In genomic region chr11:120442031-120442430, GRCh38 we compare ENCODE assay signal across 26 cellular contexts.
"Had no signal": no experiment of that assay in that cellular context is flagged by ENCODE, and none has a peak within 500 bp of the region (broad histone marks: within the 10 kb centered on the region; RNA-seq: fewer than 3 reads in every experiment).

No MANE protein-coding gene starts in this region.

- DNase-seq: colonic mucosa; cortex of kidney; effector CD8-positive, alpha-beta T cell; effector memory CD8-positive, alpha-beta T cell; endodermal cell; erythroblast; esophagus squamous epithelium; foreskin keratinocyte; heart left ventricle; hypothalamus; immature natural killer cell; islet precursor cell; kidney; kidney glomerular epithelial cell; left colon; left lung; lower lobe of right lung; mesenchymal stem cell; midbrain; naive thymus-derived CD4-positive, alpha-beta T cell had no signal

- ATAC-seq: effector memory CD8-positive, alpha-beta T cell; esophagus mucosa; foreskin keratinocyte; gastroesophageal sphincter; heart left ventricle; left colon; left lung; lower lobe of right lung; naive thymus-derived CD4-positive, alpha-beta T cell had no signal

- H3K4me1 ChIP-seq: colonic mucosa, esophagus squamous epithelium, foreskin keratinocyte, gastroesophageal sphincter, heart left ventricle, left lung, lower lobe of right lung had no signal

- H3K27me3 ChIP-seq: colonic mucosa, esophagus squamous epithelium, foreskin keratinocyte, gastroesophageal sphincter, heart left ventricle, hepatocyte, left lung had no signal

- H3K4me3 ChIP-seq: colonic mucosa, esophagus squamous epithelium, gastroesophageal sphincter, heart left ventricle, hepatocyte, left lung, lower lobe of right lung had no signal

- H3K4me2 ChIP-seq: hepatocyte had no signal

- H3K27ac ChIP-seq: colonic mucosa, epithelial cell of prostate, esophagus squamous epithelium, foreskin keratinocyte, gastroesophageal sphincter, heart left ventricle, hepatocyte, left lung, lower lobe of right lung had no signal

- H3K9me3 ChIP-seq: colonic mucosa, esophagus squamous epithelium, gastroesophageal sphincter, heart left ventricle, left lung, lower lobe of right lung had no signal

- FAIRE-seq: endometrium, frontal cortex, kidney had no signal

- H2AFZ ChIP-seq: hepatocyte had no signal
